ENCODE assay signal across 1 cellular context in genomic region chr9:129058965-129059795, GRCh38.
A peak's percentile ranks its signal among the peaks of the same experiment; 100 is the strongest.
TF ChIP-seq lines count a peak whose summit lies in the region.

No MANE protein-coding gene starts in this region.

TF ChIP-seq in K562, 482 proteins besides CTCF, POLR2A, EP300 and RAD21:
- no peak for TF ChIP-seq ESRRB (CRISPR knock-in tag; IDR thresholded peaks at IDR 0.05; ENCODE audit: borderline replicate concordance)
- TF ChIP-seq SMAD4 (CRISPR knock-in tag; conservative IDR thresholded peaks at IDR 0.05): no peak
- peak; percentile 65; the same call in 1 of the 2 replicates for TF ChIP-seq EGR1 (conservative IDR thresholded peaks at IDR 0.05)
- TF ChIP-seq POLR2G (IDR thresholded peaks at IDR 0.05; ENCODE audit: low read depth, low read length): 0 out of 2 replicates have a peak, but pooled peaks have one; percentile 2
